14 cellular contexts compared by ENCODE assay signal in genomic region chr2:73667239-73667638, GRCh38. TPM values are rescaled to one million over a fixed set of nuclear protein-coding genes. Genes with fewer than 3 reads are reported as not detected.
"Had no signal": no experiment of that assay in that cellular context is flagged by ENCODE, and none has a peak within 500 bp of the region (broad histone marks: within the 10 kb centered on the region; RNA-seq: fewer than 3 reads in every experiment).

No MANE protein-coding gene starts in this region.

RNA-seq across cellular contexts. Expression of gene NAT8, which starts 25.0 kb away (rescaled TPM):
- total RNA-seq: activated B cell treated with CpG ODN at 0.5 μM for 24 hours; activated CD4-positive, alpha-beta memory T cell treated with anti-CD3 and anti-CD28 coated beads for 36 hours; activated CD4-positive, alpha-beta memory T cell treated with anti-CD3 and anti-CD28 coated beads, Interleukin-2, amount 10 ng/mL, durations not matched to agents 7 days and 5 days; activated CD4-positive, alpha-beta T cell treated with anti-CD3 and anti-CD28 coated beads for 36 hours; activated CD4-positive, alpha-beta T cell treated with anti-CD3 and anti-CD28 coated beads, Interleukin-2, amount 10 ng/mL, durations not matched to agents 24 days and 14 days; activated CD4-positive, alpha-beta T cell treated with anti-CD3 and anti-CD28 coated beads, Interleukin-2, amount 10 ng/mL, durations not matched to agents 7 days and 5 days; activated CD8-positive, alpha-beta memory T cell treated with anti-CD3 and anti-CD28 coated beads for 36 hours; activated CD8-positive, alpha-beta memory T cell treated with anti-CD3 and anti-CD28 coated beads, Interleukin-2, amount 10 ng/mL, durations not matched to agents 7 days and 5 days; activated CD8-positive, alpha-beta T cell treated with anti-CD3 and anti-CD28 coated beads for 36 hours; activated CD8-positive, alpha-beta T cell treated with anti-CD3 and anti-CD28 coated beads, Interleukin-2, amount 10 ng/mL, durations not matched to agents 7 days and 5 days; T-helper 1 cell treated with Interleukin-12 subunit alpha and Interleukin-12 subunit beta and Interleukin-4 antibody, amounts not matched to agents 30 ng/mL and 1 ng/mL, for 36 hours; T-helper 17 cell; T-helper 2 cell treated with Interferon-gamma antibody and Interleukin-4, amounts not matched to agents 100 ng/mL and 5 ng/mL, for 36 hours; WTC11 had no signal
